ENCODE assay signal across 24 cellular contexts in genomic region chr5:133821889-133822288, GRCh38.
"Had no signal": no experiment of that assay in that cellular context is flagged by ENCODE, and none has a peak within 500 bp of the region (broad histone marks: within the 10 kb centered on the region; RNA-seq: fewer than 3 reads in every experiment).

No MANE protein-coding gene starts in this region.

- H3K36me3 ChIP-seq: colonic mucosa, neutrophil, spleen, stomach, thoracic aorta had no signal

- H2AFZ ChIP-seq: hepatocyte had no signal

- FAIRE-seq: endothelial cell of umbilical vein had no signal

- DNase-seq: colonic mucosa; dermis blood vessel endothelial cell; effector CD4-positive, alpha-beta T cell; endodermal cell; erythroblast; foreskin keratinocyte; head of caudate nucleus; left colon; naive thymus-derived CD4-positive, alpha-beta T cell; psoas muscle; retina; spleen; stimulated activated CD4-positive, alpha-beta T cell treated with anti-CD3 and anti-CD28 coated beads, Interleukin-15, amount 100 ng/mL, for 24 hours; stimulated activated CD4-positive, alpha-beta T cell treated with anti-CD3 and anti-CD28 coated beads, Interleukin-1b, Interleukin-23, amount 100 ng/mL, for 48 hours; stimulated activated CD4-positive, alpha-beta T cell treated with anti-CD3 and anti-CD28 coated beads, Interleukin-4, amount 100 ng/mL, for 24 hours; stimulated activated naive CD4-positive, alpha-beta T cell; stomach; substantia nigra; trophoblast cell had no signal

- H3K9me3 Mint-ChIP-seq: naive thymus-derived CD4-positive, alpha-beta T cell had no signal

- H3K36me3 Mint-ChIP-seq: naive thymus-derived CD4-positive, alpha-beta T cell had no signal

- H3K27ac Mint-ChIP-seq: endodermal cell; naive thymus-derived CD4-positive, alpha-beta T cell had no signal

- H3K79me2 ChIP-seq: hepatocyte had no signal

- H3K9me3 ChIP-seq: colonic mucosa, neutrophil, psoas muscle, spleen, stomach, thoracic aorta had no signal

- H3K4me1 ChIP-seq: colonic mucosa, foreskin keratinocyte had no signal

- H3K4me3 Mint-ChIP-seq: endodermal cell; naive thymus-derived CD4-positive, alpha-beta T cell had no signal

- H3K4me3 ChIP-seq: colonic mucosa, hepatocyte, psoas muscle, spleen, stomach, thoracic aorta had no signal

- H3K27me3 ChIP-seq: colonic mucosa, stomach had no signal

- H3K27ac ChIP-seq: colonic mucosa, foreskin keratinocyte, neutrophil, spleen, thoracic aorta had no signal

- ATAC-seq: foreskin keratinocyte; left colon; naive thymus-derived CD4-positive, alpha-beta T cell; psoas muscle; sciatic nerve had no signal
